Comparison of ENCODE assay signal across 1 cellular context in genomic region chr1:113928950-113929749, GRCh38.
TF ChIP-seq lines count a peak whose summit lies in the region.

TSS of gene HIPK1 (plus strand) at chr1:113929324.

TF ChIP-seq in K562, 482 proteins besides CTCF, POLR2A, EP300 and RAD21 (continued from another document and continues in another):
- TF ChIP-seq USF1 (CRISPR knock-in tag; IDR thresholded peaks at IDR 0.05) (peak; percentile 34; the same call in 1 of the 2 replicates), IFI16 (CRISPR knock-in tag; IDR thresholded peaks at IDR 0.05) (no peak), TCF7 (IDR thresholded peaks at IDR 0.05; ENCODE audit: borderline replicate concordance) (peak; percentile 74; the same call in 1 of the 2 replicates), ZNF655 (CRISPR knock-in tag; IDR thresholded peaks at IDR 0.05) (no peak), ZNF384 (IDR thresholded peaks at IDR 0.05; ENCODE audit: low read depth, low read length) (peak; percentile 25; the same call in 1 of the 2 replicates), ZNF174 (CRISPR knock-in tag; IDR thresholded peaks at IDR 0.05) (no peak), CEBPZ (IDR thresholded peaks at IDR 0.05; ENCODE audit: borderline replicate concordance, low read depth, low read length) (no peak), VEZF1 (CRISPR knock-in tag; IDR thresholded peaks at IDR 0.05) (peak; percentile 97), HDAC6 (IDR thresholded peaks at IDR 0.05; ENCODE audit: low read depth, low read length) (no peak), ZKSCAN1 (IDR thresholded peaks at IDR 0.05; ENCODE audit: low read depth, low read length) (no peak; the same call in 1 of the 2 replicates), CREBBP (IDR thresholded peaks at IDR 0.05; ENCODE audit: low read depth, low read length) (no peak), NCOA2 (IDR thresholded peaks at IDR 0.05; ENCODE audit: partially characterized antibody in 2 of 2) (no peak), TFAP4 (CRISPR knock-in tag; IDR thresholded peaks at IDR 0.05; ENCODE audit: borderline replicate concordance) (peak; percentile 87), ZNF277 (CRISPR knock-in tag; IDR thresholded peaks at IDR 0.05; ENCODE audit: borderline replicate concordance) (no peak), ETS2 (tag; IDR thresholded peaks at IDR 0.05; ENCODE audit: borderline replicate concordance, poor library complexity, severe bottlenecking) (no peak), CBFA2T2 (conservative IDR thresholded peaks at IDR 0.05) (no peak), ZZZ3 (IDR thresholded peaks at IDR 0.05) (no peak), ADNP (tag; IDR thresholded peaks at IDR 0.05) (no peak), ZBTB43 (CRISPR knock-in tag; IDR thresholded peaks at IDR 0.05) (0 out of 2 replicates have a peak, but pooled peaks have one; percentile 14), CSDE1 (IDR thresholded peaks at IDR 0.05) (peak in 1 of 2 experiments; percentile 81; a peak in 2 of 4 replicates), ZNF217 (CRISPR knock-in tag; IDR thresholded peaks at IDR 0.05) (no peak), HEY1 (CRISPR knock-in tag; IDR thresholded peaks at IDR 0.05; ENCODE audit: borderline replicate concordance) (0 out of 2 replicates have a peak, but pooled peaks have one; percentile 12), CCAR2 (IDR thresholded peaks at IDR 0.05; ENCODE audit: low read depth, low read length) (no peak), SMARCB1 (IDR thresholded peaks at IDR 0.05; ENCODE audit: insufficient read length, low read depth) (no peak), ZNF316 (IDR thresholded peaks at IDR 0.05) (no peak), CREM (IDR thresholded peaks at IDR 0.05; ENCODE audit: low read depth) (peak; percentile 87), PTTG1 (tag; IDR thresholded peaks at IDR 0.05; ENCODE audit: low read depth) (no peak), NELFE (IDR thresholded peaks at IDR 0.05; ENCODE audit: insufficient read depth, insufficient read length) (no peak), NCOA4 (IDR thresholded peaks at IDR 0.05; ENCODE audit: partially characterized antibody) (no peak), TSC22D4 (tag; IDR thresholded peaks at IDR 0.05) (no peak), FOXA1 (IDR thresholded peaks at IDR 0.05; ENCODE audit: borderline replicate concordance) (no peak), NFE2 (IDR thresholded peaks at IDR 0.05; ENCODE audit: low read depth) (peak; percentile 47), SRSF3 (IDR thresholded peaks at IDR 0.05; ENCODE audit: insufficient read depth, low read length) (no peak), NCOA6 (IDR thresholded peaks at IDR 0.05) (no peak), MAX (CRISPR knock-in tag; IDR thresholded peaks at IDR 0.05) (peak; percentile 61), ZNF76 (CRISPR knock-in tag; IDR thresholded peaks at IDR 0.05; ENCODE audit: borderline replicate concordance) (no peak), AFF1 (IDR thresholded peaks at IDR 0.05; ENCODE audit: low read depth in 1 of 2, partially characterized antibody in 2 of 2) (peak; percentile 63 to 81), CREB3L1 (IDR thresholded peaks at IDR 0.05; ENCODE audit: borderline replicate concordance, low read depth) (peak; percentile 86), HNRNPK (IDR thresholded peaks at IDR 0.05; ENCODE audit: low read depth, low read length, poor library complexity, severe bottlenecking) (peak; percentile 12), JUND (IDR thresholded peaks at IDR 0.05; ENCODE audit: borderline replicate concordance, low read depth, low read length) (peak; percentile 62), JUND (tag; IDR thresholded peaks at IDR 0.05; ENCODE audit: borderline replicate concordance, low read depth, low read length) (peak; percentile 88; the same call in 2 of the 3 replicates), XRCC5 (IDR thresholded peaks at IDR 0.05; ENCODE audit: low read depth, low read length) (peak; percentile 100), ERF (CRISPR knock-in tag; IDR thresholded peaks at IDR 0.05) (no peak), RBM14 (IDR thresholded peaks at IDR 0.05; ENCODE audit: borderline replicate concordance, insufficient read depth, low read depth, low read length) (no peak), ZSCAN29 (IDR thresholded peaks at IDR 0.05) (no peak), HMBOX1 (IDR thresholded peaks at IDR 0.05) (no peak), ZNF589 (CRISPR knock-in tag; IDR thresholded peaks at IDR 0.05; ENCODE audit: low read depth) (no peak), HIVEP1 (CRISPR knock-in tag; IDR thresholded peaks at IDR 0.05) (no peak)
